8 cellular contexts compared by ENCODE assay signal in the genomic region with DNA sequence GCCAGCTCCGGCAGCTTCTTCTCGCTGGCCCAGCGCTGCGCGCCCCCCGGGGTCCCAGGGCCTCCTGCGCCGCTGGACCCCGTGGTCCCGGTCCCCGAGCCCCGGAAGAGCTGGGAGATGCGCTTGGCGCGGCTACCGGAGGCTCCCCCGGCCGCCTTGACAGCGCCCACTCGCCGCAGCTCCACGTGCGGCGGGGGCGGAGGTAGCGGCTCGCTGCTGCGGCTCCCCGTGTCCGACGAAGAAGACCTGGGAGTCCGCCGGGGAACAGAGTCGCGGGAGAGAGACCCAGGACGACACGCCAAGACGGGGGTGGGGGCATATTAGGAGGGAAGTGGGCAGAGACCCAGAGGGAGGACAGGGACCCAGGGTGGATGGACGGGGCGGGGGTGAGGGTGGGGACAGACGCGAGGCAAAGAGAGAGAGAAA. TPM values are rescaled to one million over a fixed set of nuclear protein-coding genes. Genes with fewer than 3 reads are reported as not detected.
DNase-seq lines count a peak whose midpoint lies in the region; ATAC-seq and TF ChIP-seq lines count a peak whose summit lies in the region.

No MANE protein-coding gene starts in this region.

- H3K4me3 Mint-ChIP-seq in CD14-positive monocyte: peak overlapping the region in 1 of 2 donors; percentile 80

- no peaks in the 10 kb centered on the region for H3K36me3 ChIP-seq in A673 (ENCODE audit: insufficient read depth, low read length, poor library complexity, severe bottlenecking)
- no peaks in the 10 kb centered on the region for H3K36me3 ChIP-seq in mucosa of stomach (ENCODE audit: control insufficient read depth, insufficient read depth, low read length)

- no peaks in the 10 kb centered on the region for H3K9me3 ChIP-seq in A673 (ENCODE audit: low read depth, low read length, poor library complexity, severe bottlenecking)
- H3K9me3 ChIP-seq in mucosa of stomach (ENCODE audit: control insufficient read depth, low read length): no peaks in the 10 kb centered on the region

- H3K27me3 ChIP-seq in A673 (replicated peaks; ENCODE audit: insufficient read depth, low read depth, low read length, poor library complexity) (no peaks in the 10 kb centered on the region), dorsolateral prefrontal cortex (no peaks in the 10 kb centered on the region), mucosa of stomach (ENCODE audit: control insufficient read depth, insufficient read depth, low read length) (peaks cover 14% of the 10 kb centered on the region)

- H3K9ac ChIP-seq in mucosa of stomach (ENCODE audit: low read length): peak overlapping the region; percentile 43

- CTCF ChIA-PET in A673 (lab: Charles Lee): interaction anchor here (0.8 to 1.5 kb wide), 2 partner anchors 65 to 231 kb away, joined by 3 to 4 read pairs; no protein-coding TSS in a partner anchor

- POLR2A ChIA-PET in A673 (lab: Charles Lee; ENCODE audit: low non-redundant PET): interaction anchor here (0.5 kb wide), 1 partner anchor 616 kb away, joined by 3 read pairs; no protein-coding TSS in a partner anchor

- H3K4me1 ChIP-seq in A673 (ENCODE audit: insufficient read depth, low read length, poor library complexity, severe bottlenecking) (peaks cover 21% of the 10 kb centered on the region), mucosa of stomach (ENCODE audit: control insufficient read depth, insufficient read depth, low read length) (peaks cover 37% of the 10 kb centered on the region)

- TF ChIP-seq CTCF in A673 (conservative IDR thresholded peaks at IDR 0.05; ENCODE audit: low read depth, low read length): no peak
- no peak for TF ChIP-seq CTCF in dorsolateral prefrontal cortex (IDR thresholded peaks at IDR 0.05 in 54 of 56, conservative IDR thresholded peaks at IDR 0.05 in 2 of 56; ENCODE audit: low read depth in 1 of 56, partially characterized antibody in 56 of 56)
- TF ChIP-seq CTCF in CD14-positive monocyte (IDR thresholded peaks at IDR 0.05): no peak

- H3K27me3 Mint-ChIP-seq in CD14-positive monocyte (ENCODE audit: low read depth in 3 of 3): peaks cover 30 to 54% (median 37%) of the 10 kb centered on the region in 3 donors

- H3K4me3 ChIP-seq in A673 (ENCODE audit: low read depth, low read length, poor library complexity, severe bottlenecking) (peak overlapping the region; percentile 59), dorsolateral prefrontal cortex (peak overlapping the region; percentile 36 to 75 (median 65)), mucosa of stomach (ENCODE audit: low read length) (no peak overlapping the region)

- peaks cover 2 to 22% (median 10%) of the 10 kb centered on the region in 7 donors for H3K9me3 Mint-ChIP-seq in CD14-positive monocyte

- DNase-seq in A673 (ENCODE audit: low spot score) (no peak), dorsolateral prefrontal cortex (no peak), NCI-H1105 (lab: John Stamatoyannopoulos, UW) (no peak), LoVo (ENCODE audit: low spot score) (no peak), CD14-positive monocyte (ENCODE audit: low spot score) (no peak)

- H3K27ac ChIP-seq in A673 (ENCODE audit: low read depth, low read length, poor library complexity, severe bottlenecking): peak overlapping the region; percentile 73
- H3K27ac ChIP-seq in dorsolateral prefrontal cortex: peak overlapping the region in 56 of 59 donors; percentile 50 to 92 (median 78)

- BruUV-seq in A673 (replicated peaks; lab: Mats Ljungman, UMichigan): no TSS peak

- H3K27ac Mint-ChIP-seq in CD14-positive monocyte: no peak overlapping the region

- ATAC-seq in HG03159 (IDR thresholded peaks at IDR 0.05; ENCODE audit: unreplicated experiment) (peak; percentile 13), HG03469 (IDR thresholded peaks at IDR 0.05; ENCODE audit: unreplicated experiment) (no peak)

- intact Hi-C loops in A673 (cut with micrococcal nuclease; ENCODE audit: unreplicated experiment) (loop anchor here (5.0 kb wide), 1 partner anchor 92 kb away; the partner anchor contains the start of gene CA11), dorsolateral prefrontal cortex (cut with DNase I) (loop anchor here (5.0 kb wide), 1 partner anchor 92 kb away; the partner anchor contains the start of gene CA11 (in 2 of the 2)), CD14-positive monocyte (cut with micrococcal nuclease) (no loop called here)

- H3K4me1 Mint-ChIP-seq in CD14-positive monocyte: peaks cover 16% of the 10 kb centered on the region

- no peaks in the 10 kb centered on the region for H3K36me3 Mint-ChIP-seq in CD14-positive monocyte

RNA-seq across cellular contexts. Expression of gene RASIP1, which starts 1.0 kb away (rescaled TPM):
- total RNA-seq in A673 (2021) (3.8 and 5.0 TPM in 2 replicates), dorsolateral prefrontal cortex (10 to 100 TPM in 40 of 120 experiments, 1 to 10 TPM in 80; 5.6 to 16.1 (median 8.9) TPM)
- not detected for polyA plus RNA-seq in CD14-positive monocyte

RNA-seq across cellular contexts. Expression of gene IZUMO1, which starts 7.3 kb away (rescaled TPM):
- total RNA-seq in A673 (2021) (not detected in 2 replicates), dorsolateral prefrontal cortex (1 to 10 TPM in 75 of 120 experiments, under 1 TPM in 40, not detected in 5; 0.31 to 9.5 (median 1.3) TPM)
- polyA plus RNA-seq in CD14-positive monocyte: not detected

RNA-seq across cellular contexts. Expression of gene FUT1, which starts 13.0 kb away (rescaled TPM):
- total RNA-seq in A673 (2021): 0.06 and 0.15 TPM in 2 replicates
- total RNA-seq in dorsolateral prefrontal cortex: 10 to 100 TPM in 1 of 120 experiments, 1 to 10 TPM in 119; 1.8 to 11.1 (median 5.1) TPM
- not detected for polyA plus RNA-seq in CD14-positive monocyte

RNA-seq across cellular contexts. Expression of gene FGF21, which starts 15.9 kb away (rescaled TPM):
- total RNA-seq in A673 (2021): not detected in 2 replicates
- total RNA-seq in dorsolateral prefrontal cortex: not detected
- polyA plus RNA-seq in CD14-positive monocyte: not detected

RNA-seq across cellular contexts. Expression of gene MAMSTR, which starts 19.9 kb away (rescaled TPM):
- 4.7 and 5.9 TPM in 2 replicates for total RNA-seq in A673 (2021)
- total RNA-seq in dorsolateral prefrontal cortex: 10 to 100 TPM in 3 of 120 experiments, 1 to 10 TPM in 117; 3.4 to 11.4 (median 6.3) TPM
- polyA plus RNA-seq in CD14-positive monocyte: not detected

Comparison
In these comparisons a context has a peak if more than half of its experiments do, and no peak if none do; other contexts are left out.
1. intact Hi-C loops: an anchor here in A673 (5.0 kb wide) and dorsolateral prefrontal cortex (5.0 kb wide); none called in CD14-positive monocyte.